ENCODE assay signal across 1 cellular context in the genomic region with DNA sequence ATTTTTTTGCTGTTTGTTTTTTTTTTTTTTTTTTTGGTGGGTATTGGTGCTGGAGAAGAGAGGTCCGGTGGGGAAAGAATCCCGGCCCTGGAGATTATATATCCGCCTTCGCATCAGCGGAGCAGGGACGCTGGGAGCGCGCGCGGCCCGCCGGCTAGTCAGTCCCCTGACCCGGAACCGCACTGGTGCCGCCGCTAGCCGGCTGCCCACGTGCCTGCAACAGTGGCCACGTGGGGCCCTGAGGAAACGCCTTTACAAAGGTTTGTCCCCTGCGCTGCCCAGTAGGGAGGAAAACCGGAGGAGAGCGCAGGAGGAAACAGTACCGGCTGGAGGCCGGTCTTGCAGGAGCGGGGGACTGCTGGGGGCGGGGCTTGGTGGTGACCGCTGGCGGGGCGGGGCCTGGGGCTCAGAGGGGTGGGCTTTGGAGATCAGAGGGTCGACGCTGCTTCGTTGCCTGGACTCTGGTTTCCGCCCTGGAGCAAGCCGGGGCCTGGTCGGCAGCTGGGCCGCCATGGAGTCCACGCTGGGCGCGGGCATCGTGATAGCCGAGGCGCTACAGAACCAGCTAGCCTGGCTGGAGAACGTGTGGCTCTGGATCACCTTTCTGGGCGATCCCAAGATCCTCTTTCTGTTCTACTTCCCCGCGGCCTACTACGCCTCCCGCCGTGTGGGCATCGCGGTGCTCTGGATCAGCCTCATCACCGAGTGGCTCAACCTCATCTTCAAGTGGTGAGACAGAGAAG.
A peak's percentile ranks its signal among the peaks of the same experiment; 100 is the strongest.
TF ChIP-seq lines count a peak whose summit lies in the region.

A gene with protein sequence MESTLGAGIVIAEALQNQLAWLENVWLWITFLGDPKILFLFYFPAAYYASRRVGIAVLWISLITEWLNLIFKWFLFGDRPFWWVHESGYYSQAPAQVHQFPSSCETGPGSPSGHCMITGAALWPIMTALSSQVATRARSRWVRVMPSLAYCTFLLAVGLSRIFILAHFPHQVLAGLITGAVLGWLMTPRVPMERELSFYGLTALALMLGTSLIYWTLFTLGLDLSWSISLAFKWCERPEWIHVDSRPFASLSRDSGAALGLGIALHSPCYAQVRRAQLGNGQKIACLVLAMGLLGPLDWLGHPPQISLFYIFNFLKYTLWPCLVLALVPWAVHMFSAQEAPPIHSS (plus strand): TSS at position 281 of the 743 bp plus-strand sequence. CDS start 231 bp downstream, at position 512.

TF ChIP-seq in HepG2, 621 proteins besides CTCF, POLR2A, EP300 and RAD21 (continued from another document and continues in another):
- TF ChIP-seq, protein P1, sequence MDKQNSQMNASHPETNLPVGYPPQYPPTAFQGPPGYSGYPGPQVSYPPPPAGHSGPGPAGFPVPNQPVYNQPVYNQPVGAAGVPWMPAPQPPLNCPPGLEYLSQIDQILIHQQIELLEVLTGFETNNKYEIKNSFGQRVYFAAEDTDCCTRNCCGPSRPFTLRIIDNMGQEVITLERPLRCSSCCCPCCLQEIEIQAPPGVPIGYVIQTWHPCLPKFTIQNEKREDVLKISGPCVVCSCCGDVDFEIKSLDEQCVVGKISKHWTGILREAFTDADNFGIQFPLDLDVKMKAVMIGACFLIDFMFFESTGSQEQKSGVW (CRISPR knock-in tag; IDR thresholded peaks at IDR 0.05; ENCODE audit: borderline replicate concordance), result no peak
- TF ChIP-seq ZNF549 (CRISPR knock-in tag; IDR thresholded peaks at IDR 0.05) (no peak), ZNF205 (CRISPR knock-in tag; IDR thresholded peaks at IDR 0.05) (peak; percentile 93), PHF20 (CRISPR knock-in tag; IDR thresholded peaks at IDR 0.05) (peak; percentile 94), CEBPB (IDR thresholded peaks at IDR 0.05; ENCODE audit: borderline replicate concordance, low read depth, low read length) (0 out of 2 replicates have a peak, but pooled peaks have one; percentile 7), ZNF446 (CRISPR knock-in tag; IDR thresholded peaks at IDR 0.05) (peak; percentile 85), NAIF1 (CRISPR knock-in tag; IDR thresholded peaks at IDR 0.05; ENCODE audit: borderline replicate concordance) (peak; percentile 94), TP53 (CRISPR knock-in tag; conservative IDR thresholded peaks at IDR 0.05) (peak; percentile 66), ZNF761 (CRISPR knock-in tag; conservative IDR thresholded peaks at IDR 0.05) (peak; percentile 95; the same call in 1 of the 2 replicates), ZNF292 (CRISPR knock-in tag; IDR thresholded peaks at IDR 0.05; ENCODE audit: borderline replicate concordance, low read depth) (peak; percentile 71), ETV5 (CRISPR knock-in tag; IDR thresholded peaks at IDR 0.05; ENCODE audit: borderline replicate concordance) (peak; percentile 92), RBM39 (IDR thresholded peaks at IDR 0.05; ENCODE audit: low read depth, low read length, poor library complexity, severe bottlenecking) (peak; percentile 29), TMF1 (CRISPR knock-in tag; IDR thresholded peaks at IDR 0.05; ENCODE audit: low read depth) (peak; percentile 97), HIVEP1 (CRISPR knock-in tag; IDR thresholded peaks at IDR 0.05) (no peak), SMAD3 (CRISPR knock-in tag; IDR thresholded peaks at IDR 0.05) (peak; percentile 97), ZMYM4 (CRISPR knock-in tag; IDR thresholded peaks at IDR 0.05) (peak; percentile 88), SCMH1 (CRISPR knock-in tag; IDR thresholded peaks at IDR 0.05; ENCODE audit: borderline replicate concordance) (no peak), ZNF34 (CRISPR knock-in tag; IDR thresholded peaks at IDR 0.05; ENCODE audit: borderline replicate concordance) (no peak), JARID2 (CRISPR knock-in tag; IDR thresholded peaks at IDR 0.05; ENCODE audit: insufficient replicate concordance) (peak; percentile 69), CCAR2 (optimal IDR thresholded peaks at IDR 0.05; ENCODE audit: low read depth, low read length) (no peak), NFKBIZ (CRISPR knock-in tag; IDR thresholded peaks at IDR 0.05) (peak; percentile 93; the same call in 1 of the 2 replicates), RFX5 (IDR thresholded peaks at IDR 0.05; ENCODE audit: low read depth, low read length) (no peak; the same call in 1 of the 2 replicates), POLR2AphosphoS5 (IDR thresholded peaks at IDR 0.05; ENCODE audit: low read depth, low read length) (peak; percentile 88), ZNF383 (CRISPR knock-in tag; IDR thresholded peaks at IDR 0.05; ENCODE audit: borderline replicate concordance) (no peak), KDM4B (CRISPR knock-in tag; IDR thresholded peaks at IDR 0.05) (no peak; the same call in none of the 2 replicates), ZBTB7B (CRISPR knock-in tag; IDR thresholded peaks at IDR 0.05) (peak; percentile 92), HDAC2 (CRISPR knock-in tag; IDR thresholded peaks at IDR 0.05) (peak; percentile 91), ZNF878 (CRISPR knock-in tag; IDR thresholded peaks at IDR 0.05) (peak; percentile 93), ZNF720 (CRISPR knock-in tag; IDR thresholded peaks at IDR 0.05) (no peak), MEIS1 (CRISPR knock-in tag; IDR thresholded peaks at IDR 0.05; ENCODE audit: borderline replicate concordance) (0 out of 2 replicates have a peak, but pooled peaks have one; percentile 39), SP5 (CRISPR knock-in tag; IDR thresholded peaks at IDR 0.05; ENCODE audit: borderline replicate concordance, low read depth) (peak; percentile 53; the same call in 1 of the 2 replicates), IRF2 (CRISPR knock-in tag; IDR thresholded peaks at IDR 0.05) (peak; percentile 99), ZBTB42 (CRISPR knock-in tag; IDR thresholded peaks at IDR 0.05) (peak; percentile 72; the same call in 1 of the 2 replicates), KLF16 (CRISPR knock-in tag; IDR thresholded peaks at IDR 0.05) (peak; percentile 45 to 100; a peak in 3 of 4 replicates), ZSCAN25 (CRISPR knock-in tag; IDR thresholded peaks at IDR 0.05) (no peak), ZNF33A (CRISPR knock-in tag; IDR thresholded peaks at IDR 0.05; ENCODE audit: borderline replicate concordance) (0 out of 2 replicates have a peak, but pooled peaks have one; percentile 89)
- TF ChIP-seq, protein P2, sequence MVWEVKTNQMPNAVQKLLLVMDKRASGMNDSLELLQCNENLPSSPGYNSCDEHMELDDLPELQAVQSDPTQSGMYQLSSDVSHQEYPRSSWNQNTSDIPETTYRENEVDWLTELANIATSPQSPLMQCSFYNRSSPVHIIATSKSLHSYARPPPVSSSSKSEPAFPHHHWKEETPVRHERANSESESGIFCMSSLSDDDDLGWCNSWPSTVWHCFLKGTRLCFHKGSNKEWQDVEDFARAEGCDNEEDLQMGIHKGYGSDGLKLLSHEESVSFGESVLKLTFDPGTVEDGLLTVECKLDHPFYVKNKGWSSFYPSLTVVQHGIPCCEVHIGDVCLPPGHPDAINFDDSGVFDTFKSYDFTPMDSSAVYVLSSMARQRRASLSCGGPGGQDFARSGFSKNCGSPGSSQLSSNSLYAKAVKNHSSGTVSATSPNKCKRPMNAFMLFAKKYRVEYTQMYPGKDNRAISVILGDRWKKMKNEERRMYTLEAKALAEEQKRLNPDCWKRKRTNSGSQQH (CRISPR knock-in tag; IDR thresholded peaks at IDR 0.05; ENCODE audit: low read depth), result peak; percentile 98
- TF ChIP-seq, protein P3, sequence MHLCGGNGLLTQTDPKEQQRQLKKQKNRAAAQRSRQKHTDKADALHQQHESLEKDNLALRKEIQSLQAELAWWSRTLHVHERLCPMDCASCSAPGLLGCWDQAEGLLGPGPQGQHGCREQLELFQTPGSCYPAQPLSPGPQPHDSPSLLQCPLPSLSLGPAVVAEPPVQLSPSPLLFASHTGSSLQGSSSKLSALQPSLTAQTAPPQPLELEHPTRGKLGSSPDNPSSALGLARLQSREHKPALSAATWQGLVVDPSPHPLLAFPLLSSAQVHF (CRISPR knock-in tag; IDR thresholded peaks at IDR 0.05), result peak; percentile 70; the same call in 1 of the 2 replicates
- TF ChIP-seq, protein P4, sequence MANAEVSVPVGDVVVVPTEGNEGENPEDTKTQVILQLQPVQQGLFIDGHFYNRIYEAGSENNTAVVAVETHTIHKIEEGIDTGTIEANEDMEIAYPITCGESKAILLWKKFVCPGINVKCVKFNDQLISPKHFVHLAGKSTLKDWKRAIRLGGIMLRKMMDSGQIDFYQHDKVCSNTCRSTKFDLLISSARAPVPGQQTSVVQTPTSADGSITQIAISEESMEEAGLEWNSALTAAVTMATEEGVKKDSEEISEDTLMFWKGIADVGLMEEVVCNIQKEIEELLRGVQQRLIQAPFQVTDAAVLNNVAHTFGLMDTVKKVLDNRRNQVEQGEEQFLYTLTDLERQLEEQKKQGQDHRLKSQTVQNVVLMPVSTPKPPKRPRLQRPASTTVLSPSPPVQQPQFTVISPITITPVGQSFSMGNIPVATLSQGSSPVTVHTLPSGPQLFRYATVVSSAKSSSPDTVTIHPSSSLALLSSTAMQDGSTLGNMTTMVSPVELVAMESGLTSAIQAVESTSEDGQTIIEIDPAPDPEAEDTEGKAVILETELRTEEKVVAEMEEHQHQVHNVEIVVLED (CRISPR knock-in tag; IDR thresholded peaks at IDR 0.05; ENCODE audit: borderline replicate concordance), result peak; percentile 95
- TF ChIP-seq, protein P5, sequence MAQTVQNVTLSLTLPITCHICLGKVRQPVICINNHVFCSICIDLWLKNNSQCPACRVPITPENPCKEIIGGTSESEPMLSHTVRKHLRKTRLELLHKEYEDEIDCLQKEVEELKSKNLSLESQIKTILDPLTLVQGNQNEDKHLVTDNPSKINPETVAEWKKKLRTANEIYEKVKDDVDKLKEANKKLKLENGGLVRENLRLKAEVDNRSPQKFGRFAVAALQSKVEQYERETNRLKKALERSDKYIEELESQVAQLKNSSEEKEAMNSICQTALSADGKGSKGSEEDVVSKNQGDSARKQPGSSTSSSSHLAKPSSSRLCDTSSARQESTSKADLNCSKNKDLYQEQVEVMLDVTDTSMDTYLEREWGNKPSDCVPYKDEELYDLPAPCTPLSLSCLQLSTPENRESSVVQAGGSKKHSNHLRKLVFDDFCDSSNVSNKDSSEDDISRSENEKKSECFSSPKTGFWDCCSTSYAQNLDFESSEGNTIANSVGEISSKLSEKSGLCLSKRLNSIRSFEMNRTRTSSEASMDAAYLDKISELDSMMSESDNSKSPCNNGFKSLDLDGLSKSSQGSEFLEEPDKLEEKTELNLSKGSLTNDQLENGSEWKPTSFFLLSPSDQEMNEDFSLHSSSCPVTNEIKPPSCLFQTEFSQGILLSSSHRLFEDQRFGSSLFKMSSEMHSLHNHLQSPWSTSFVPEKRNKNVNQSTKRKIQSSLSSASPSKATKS (CRISPR knock-in tag; IDR thresholded peaks at IDR 0.05), result no peak
- TF ChIP-seq, protein P6, sequence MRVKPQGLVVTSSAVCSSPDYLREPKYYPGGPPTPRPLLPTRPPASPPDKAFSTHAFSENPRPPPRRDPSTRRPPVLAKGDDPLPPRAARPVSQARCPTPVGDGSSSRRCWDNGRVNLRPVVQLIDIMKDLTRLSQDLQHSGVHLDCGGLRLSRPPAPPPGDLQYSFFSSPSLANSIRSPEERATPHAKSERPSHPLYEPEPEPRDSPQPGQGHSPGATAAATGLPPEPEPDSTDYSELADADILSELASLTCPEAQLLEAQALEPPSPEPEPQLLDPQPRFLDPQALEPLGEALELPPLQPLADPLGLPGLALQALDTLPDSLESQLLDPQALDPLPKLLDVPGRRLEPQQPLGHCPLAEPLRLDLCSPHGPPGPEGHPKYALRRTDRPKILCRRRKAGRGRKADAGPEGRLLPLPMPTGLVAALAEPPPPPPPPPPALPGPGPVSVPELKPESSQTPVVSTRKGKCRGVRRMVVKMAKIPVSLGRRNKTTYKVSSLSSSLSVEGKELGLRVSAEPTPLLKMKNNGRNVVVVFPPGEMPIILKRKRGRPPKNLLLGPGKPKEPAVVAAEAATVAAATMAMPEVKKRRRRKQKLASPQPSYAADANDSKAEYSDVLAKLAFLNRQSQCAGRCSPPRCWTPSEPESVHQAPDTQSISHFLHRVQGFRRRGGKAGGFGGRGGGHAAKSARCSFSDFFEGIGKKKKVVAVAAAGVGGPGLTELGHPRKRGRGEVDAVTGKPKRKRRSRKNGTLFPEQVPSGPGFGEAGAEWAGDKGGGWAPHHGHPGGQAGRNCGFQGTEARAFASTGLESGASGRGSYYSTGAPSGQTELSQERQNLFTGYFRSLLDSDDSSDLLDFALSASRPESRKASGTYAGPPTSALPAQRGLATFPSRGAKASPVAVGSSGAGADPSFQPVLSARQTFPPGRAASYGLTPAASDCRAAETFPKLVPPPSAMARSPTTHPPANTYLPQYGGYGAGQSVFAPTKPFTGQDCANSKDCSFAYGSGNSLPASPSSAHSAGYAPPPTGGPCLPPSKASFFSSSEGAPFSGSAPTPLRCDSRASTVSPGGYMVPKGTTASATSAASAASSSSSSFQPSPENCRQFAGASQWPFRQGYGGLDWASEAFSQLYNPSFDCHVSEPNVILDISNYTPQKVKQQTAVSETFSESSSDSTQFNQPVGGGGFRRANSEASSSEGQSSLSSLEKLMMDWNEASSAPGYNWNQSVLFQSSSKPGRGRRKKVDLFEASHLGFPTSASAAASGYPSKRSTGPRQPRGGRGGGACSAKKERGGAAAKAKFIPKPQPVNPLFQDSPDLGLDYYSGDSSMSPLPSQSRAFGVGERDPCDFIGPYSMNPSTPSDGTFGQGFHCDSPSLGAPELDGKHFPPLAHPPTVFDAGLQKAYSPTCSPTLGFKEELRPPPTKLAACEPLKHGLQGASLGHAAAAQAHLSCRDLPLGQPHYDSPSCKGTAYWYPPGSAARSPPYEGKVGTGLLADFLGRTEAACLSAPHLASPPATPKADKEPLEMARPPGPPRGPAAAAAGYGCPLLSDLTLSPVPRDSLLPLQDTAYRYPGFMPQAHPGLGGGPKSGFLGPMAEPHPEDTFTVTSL (CRISPR knock-in tag; IDR thresholded peaks at IDR 0.05; ENCODE audit: borderline replicate concordance), result no peak; the same call in 1 of the 2 replicates
- TF ChIP-seq, protein P7, sequence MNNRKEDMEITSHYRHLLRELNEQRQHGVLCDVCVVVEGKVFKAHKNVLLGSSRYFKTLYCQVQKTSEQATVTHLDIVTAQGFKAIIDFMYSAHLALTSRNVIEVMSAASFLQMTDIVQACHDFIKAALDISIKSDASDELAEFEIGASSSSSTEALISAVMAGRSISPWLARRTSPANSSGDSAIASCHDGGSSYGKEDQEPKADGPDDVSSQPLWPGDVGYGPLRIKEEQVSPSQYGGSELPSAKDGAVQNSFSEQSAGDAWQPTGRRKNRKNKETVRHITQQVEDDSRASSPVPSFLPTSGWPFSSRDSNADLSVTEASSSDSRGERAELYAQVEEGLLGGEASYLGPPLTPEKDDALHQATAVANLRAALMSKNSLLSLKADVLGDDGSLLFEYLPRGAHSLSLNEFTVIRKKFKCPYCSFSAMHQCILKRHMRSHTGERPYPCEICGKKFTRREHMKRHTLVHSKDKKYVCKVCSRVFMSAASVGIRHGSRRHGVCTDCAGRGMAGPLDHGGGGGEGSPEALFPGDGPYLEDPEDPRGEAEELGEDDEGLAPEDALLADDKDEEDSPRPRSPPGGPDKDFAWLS (CRISPR knock-in tag; IDR thresholded peaks at IDR 0.05; ENCODE audit: borderline replicate concordance), result no peak
